ENCODE assay signal across 11 cellular contexts in the genomic region with DNA sequence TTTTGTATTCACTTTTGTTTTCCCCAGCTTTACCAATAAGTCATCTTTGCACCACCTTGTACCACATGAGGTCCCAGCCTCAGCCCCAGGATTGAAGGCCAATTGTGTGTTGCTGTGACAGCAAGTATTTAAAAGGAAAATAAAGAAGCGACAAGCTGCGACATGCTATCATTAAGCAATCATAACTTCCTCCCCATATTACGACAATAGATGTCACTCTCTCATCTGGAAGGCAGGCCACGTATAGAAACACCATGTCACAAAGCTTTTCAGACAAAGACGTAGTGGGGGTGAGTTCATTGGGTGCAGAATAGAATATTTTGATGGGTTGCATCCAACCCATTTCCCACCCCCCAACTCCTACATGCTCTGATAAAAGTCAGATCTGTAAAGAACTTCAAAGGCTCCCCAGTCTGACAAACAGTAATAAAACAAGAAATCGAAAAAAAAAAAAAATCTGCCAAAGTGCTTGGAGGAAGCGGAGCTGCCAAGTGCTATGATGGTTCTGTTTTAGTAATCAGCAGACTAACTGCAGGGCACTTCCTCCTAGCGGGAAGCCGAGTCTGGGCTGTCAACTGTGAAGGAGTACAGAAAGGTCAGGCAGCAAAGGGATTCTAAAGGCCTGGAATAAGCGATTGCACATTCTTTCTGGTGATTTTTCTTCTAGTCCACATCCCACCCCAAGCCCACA.
A peak's percentile ranks its signal among the peaks of the same experiment; 100 is the strongest.
DNase-seq lines count a peak whose midpoint lies in the region; ATAC-seq and TF ChIP-seq lines count a peak whose summit lies in the region.
"Had no signal": no experiment of that assay in that cellular context is flagged by ENCODE, and none has a peak within 500 bp of the region (broad histone marks: within the 10 kb centered on the region; RNA-seq: fewer than 3 reads in every experiment).

No MANE protein-coding gene starts in this region.

- no peak for TF ChIP-seq CTCF in CD14-positive monocyte (IDR thresholded peaks at IDR 0.05)
- TF ChIP-seq CTCF in endodermal cell (conservative IDR thresholded peaks at IDR 0.05) = no peak
- no peak for TF ChIP-seq CTCF in mesothelial cell of epicardium (IDR thresholded peaks at IDR 0.05; ENCODE audit: unreplicated experiment)
- no peak for TF ChIP-seq CTCF in BE2C (IDR thresholded peaks at IDR 0.05; ENCODE audit: low read depth, low read length)

- no peaks in the 10 kb centered on the region for H3K36me3 Mint-ChIP-seq in CD14-positive monocyte
- H3K36me3 Mint-ChIP-seq in endodermal cell (ENCODE audit: low read depth) = no peaks in the 10 kb centered on the region
- peaks cover 6% of the 10 kb centered on the region for H3K36me3 Mint-ChIP-seq in mesothelial cell of epicardium
- no peaks in the 10 kb centered on the region for H3K36me3 Mint-ChIP-seq in activated naive CD4-positive, alpha-beta T cell treated with anti-CD3 and anti-CD28 coated beads, Interleukin-2, amount 50 U/mL, for 72 hours

- peaks cover 6% of the 10 kb centered on the region for H3K4me1 ChIP-seq in endodermal cell (ENCODE audit: control insufficient read depth, insufficient read depth, low read length)
- no peaks in the 10 kb centered on the region for H3K4me1 ChIP-seq in BE2C
- H3K4me1 ChIP-seq: testis had no signal

- H3K4me1 Mint-ChIP-seq in CD14-positive monocyte (peaks cover 21% of the 10 kb centered on the region), endodermal cell (peaks cover 17% of the 10 kb centered on the region), mesothelial cell of epicardium (peaks cover 29% of the 10 kb centered on the region)

- intact Hi-C loops in CD14-positive monocyte (cut with micrococcal nuclease) = no loop called here

- peak overlapping the region; percentile 89 for H3K27ac ChIP-seq in endodermal cell (ENCODE audit: low read depth, low read length)
- H3K27ac ChIP-seq: testis had no signal

- ATAC-seq in activated naive CD4-positive, alpha-beta T cell treated with anti-CD3 and anti-CD28 coated beads, Interleukin-2, amount 50 U/mL, for 72 hours = no peak

- no peaks in the 10 kb centered on the region for H3K36me3 ChIP-seq in endodermal cell (ENCODE audit: control insufficient read depth, insufficient read depth, low read length)
- H3K36me3 ChIP-seq in BE2C = no peaks in the 10 kb centered on the region

- H3K27me3 ChIP-seq in endodermal cell (ENCODE audit: control insufficient read depth, insufficient read depth, low read length, poor library complexity, severe bottlenecking) (no peaks in the 10 kb centered on the region), BE2C (no peaks in the 10 kb centered on the region)
- H3K27me3 ChIP-seq: testis had no signal

- H3K9me3 Mint-ChIP-seq in CD14-positive monocyte (peaks cover 0 to 2% (median 0%) of the 10 kb centered on the region in 7 donors), endodermal cell (peaks cover 8% of the 10 kb centered on the region), mesothelial cell of epicardium (peaks cover 21% of the 10 kb centered on the region)
- no peaks in the 10 kb centered on the region for H3K9me3 Mint-ChIP-seq in activated naive CD4-positive, alpha-beta T cell treated with anti-CD3 and anti-CD28 coated beads, Interleukin-2, amount 50 U/mL, for 72 hours

- H3K27ac Mint-ChIP-seq in CD14-positive monocyte = peak overlapping the region; percentile 60 to 96 (median 89)
- H3K27ac Mint-ChIP-seq in endodermal cell = no peak overlapping the region
- H3K27ac Mint-ChIP-seq in mesothelial cell of epicardium = peak overlapping the region; percentile 93
- H3K27ac Mint-ChIP-seq in activated naive CD4-positive, alpha-beta T cell treated with anti-CD3 and anti-CD28 coated beads, Interleukin-2, amount 50 U/mL, for 72 hours = no peak overlapping the region

- H3K4me3 ChIP-seq in endodermal cell (ENCODE audit: low read length) (no peak overlapping the region), BE2C (ENCODE audit: low read depth, low read length) (no peak overlapping the region)
- H3K4me3 ChIP-seq: testis had no signal

- H3K27me3 Mint-ChIP-seq in CD14-positive monocyte (ENCODE audit: low read depth in 3 of 3) = peaks cover 0 to 3% (median 0%) of the 10 kb centered on the region in 3 donors
- H3K27me3 Mint-ChIP-seq in endodermal cell (ENCODE audit: insufficient read depth) = peaks cover 28% of the 10 kb centered on the region
- H3K27me3 Mint-ChIP-seq in mesothelial cell of epicardium (ENCODE audit: low read depth) = no peaks in the 10 kb centered on the region

- WGBS in endodermal cell (ENCODE audit: insufficient coverage in 1 of 2, insufficient read length in 1 of 2), 2 experiments = 36 to 68% methylated on average over 4 to 9 of the region's 10 CpGs

- H3K9me3 ChIP-seq in endodermal cell (ENCODE audit: control insufficient read depth, low read length) (peaks cover 15% of the 10 kb centered on the region), BE2C (no peaks in the 10 kb centered on the region)
- H3K9me3 ChIP-seq: testis had no signal

- H3K4me3 Mint-ChIP-seq in CD14-positive monocyte (peak overlapping the region; percentile 21 to 68), endodermal cell (no peak overlapping the region), mesothelial cell of epicardium (peak overlapping the region; percentile 12)

- DNase-seq in CD14-positive monocyte (ENCODE audit: low spot score) (peak; percentile 49), NCI-H2227 treated with DMSO at 0.1 percent for 48 hours (lab: John Stamatoyannopoulos, UW) (peak; percentile 40), endodermal cell (peak; percentile 69), mesothelial cell of epicardium (ENCODE audit: low spot score in 2 of 2, unreplicated experiment in 2 of 2) (peak in 1 of 2 experiments; percentile 43), BE2C (no peak), HPDE6-E6E7 (ENCODE audit: extremely low spot score) (no peak), activated T-cell treated with anti-CD3 and anti-CD28 coated beads for 4 hours (no peak)
- DNase-seq in activated naive CD4-positive, alpha-beta T cell treated with anti-CD3 and anti-CD28 coated beads, Interleukin-2, amount 50 U/mL, for 72 hours (ENCODE audit: low spot score in 2 of 2) = no peak
- DNase-seq: foreskin melanocyte; stimulated activated CD4-positive, alpha-beta T cell treated with anti-CD3 and anti-CD28 coated beads, Interleukin-4, amount 100 ng/mL, for 4 hours had no signal

- H3K9ac ChIP-seq in endodermal cell (ENCODE audit: extremely low read depth, low read length, poor library complexity, severe bottlenecking) = no peak overlapping the region

Comparison
In these comparisons a context has a peak if more than half of its experiments do, and no peak if none do; other contexts are left out.
1. DNase-seq: peak in CD14-positive monocyte (single experiment), NCI-H2227 treated with DMSO at 0.1 percent for 48 hours (single experiment) and endodermal cell (single experiment); none in activated naive CD4-positive, alpha-beta T cell treated with anti-CD3 and anti-CD28 coated beads, Interleukin-2, amount 50 U/mL, for 72 hours (0 of 2), BE2C (single experiment), HPDE6-E6E7 (single experiment) and activated T-cell treated with anti-CD3 and anti-CD28 coated beads for 4 hours (single experiment).
2. H3K27ac Mint-ChIP-seq: peak in CD14-positive monocyte (7 of 7) and mesothelial cell of epicardium (single experiment); none in endodermal cell (single experiment) and activated naive CD4-positive, alpha-beta T cell treated with anti-CD3 and anti-CD28 coated beads, Interleukin-2, amount 50 U/mL, for 72 hours (0 of 2).